ENCODE assay signal across 16 cellular contexts in genomic region chr2:1233280-1233679, GRCh38.
DNase-seq lines count a peak whose midpoint lies in the region; ATAC-seq and TF ChIP-seq lines count a peak whose summit lies in the region.
"Had no signal": no experiment of that assay in that cellular context is flagged by ENCODE, and none has a peak within 500 bp of the region (broad histone marks: within the 10 kb centered on the region; RNA-seq: fewer than 3 reads in every experiment).

No MANE protein-coding gene starts in this region.

- no peaks in the 10 kb centered on the region for H3K27me3 ChIP-seq in right atrium auricular region

- peaks cover 11% of the 10 kb centered on the region for H3K36me3 Mint-ChIP-seq in nephron progenitor cell (ENCODE audit: low read depth)

- H3K9me3 ChIP-seq in right atrium auricular region: no peaks in the 10 kb centered on the region

- H3K4me1 Mint-ChIP-seq in nephron progenitor cell: peaks cover 11% of the 10 kb centered on the region
- H3K4me1 Mint-ChIP-seq in stimulated activated naive CD8-positive, alpha-beta T cell treated with anti-CD3 and anti-CD28 coated beads, Interleukin-15, amount 100 ng/mL, for 72 hours: no peaks in the 10 kb centered on the region
- H3K4me1 Mint-ChIP-seq: activated CD4-positive, alpha-beta T cell treated with anti-CD3 and anti-CD28 coated beads, Interleukin-2, amount 10 ng/mL, durations not matched to agents 24 days and 14 days had no signal

- peaks cover 27% of the 10 kb centered on the region for H3K9me3 Mint-ChIP-seq in nephron progenitor cell
- no peaks in the 10 kb centered on the region for H3K9me3 Mint-ChIP-seq in stimulated activated naive CD8-positive, alpha-beta T cell treated with anti-CD3 and anti-CD28 coated beads, Interleukin-15, amount 100 ng/mL, for 72 hours
- H3K9me3 Mint-ChIP-seq: activated CD4-positive, alpha-beta T cell treated with anti-CD3 and anti-CD28 coated beads, Interleukin-2, amount 10 ng/mL, durations not matched to agents 24 days and 14 days had no signal

- ATAC-seq in HG03025 (IDR thresholded peaks at IDR 0.05; ENCODE audit: low FRiP score, unreplicated experiment): no peak
- no peak for ATAC-seq in stimulated activated naive CD8-positive, alpha-beta T cell treated with anti-CD3 and anti-CD28 coated beads, Interleukin-15, amount 100 ng/mL, for 72 hours
- ATAC-seq: HCT116, PC-3 had no signal

- no peaks in the 10 kb centered on the region for H3K4me1 ChIP-seq in right atrium auricular region
- H3K4me1 ChIP-seq: parathyroid adenoma had no signal

- H3K27ac Mint-ChIP-seq in nephron progenitor cell: peak overlapping the region; percentile 9
- no peak overlapping the region for H3K27ac Mint-ChIP-seq in stimulated activated naive CD8-positive, alpha-beta T cell treated with anti-CD3 and anti-CD28 coated beads, Interleukin-15, amount 100 ng/mL, for 72 hours
- H3K27ac Mint-ChIP-seq: activated CD4-positive, alpha-beta T cell treated with anti-CD3 and anti-CD28 coated beads, Interleukin-2, amount 10 ng/mL, durations not matched to agents 24 days and 14 days had no signal

- no peak overlapping the region for H3K27ac ChIP-seq in right atrium auricular region
- H3K27ac ChIP-seq: parathyroid adenoma had no signal

- DNase-seq in DMS79 (lab: John Stamatoyannopoulos, UW) (peak; percentile 77), NCI-H1105 treated with DMSO at 0.1 percent for 48 hours (lab: John Stamatoyannopoulos, UW) (peak; percentile 38), SHP77 treated with DMSO at 0.1 percent for 48 hours (lab: John Stamatoyannopoulos, UW) (peak; percentile 47), nephron progenitor cell (no peak), right atrium auricular region (ENCODE audit: low spot score) (no peak)
- DNase-seq in stimulated activated naive CD8-positive, alpha-beta T cell treated with anti-CD3 and anti-CD28 coated beads, Interleukin-15, amount 100 ng/mL, for 72 hours: no peak
- DNase-seq: activated CD4-positive, alpha-beta T cell treated with anti-CD3 and anti-CD28 coated beads, Interleukin-2, amount 10 ng/mL, durations not matched to agents 24 days and 14 days; activated naive CD4-positive, alpha-beta T cell; activated T-cell treated with anti-CD3 and anti-CD28 coated beads for 4 hours; KG1; NCI-H526 treated with DMSO at 0.1 percent for 48 hours; PC-3; stimulated activated CD4-positive, alpha-beta T cell treated with anti-CD3 and anti-CD28 coated beads, Interleukin-2, amount 100 ng/mL, for 48 hours had no signal

- H3K4me3 ChIP-seq in right atrium auricular region: no peak overlapping the region

- no peaks in the 10 kb centered on the region for H3K36me3 ChIP-seq in right atrium auricular region

- H3K27me3 Mint-ChIP-seq in nephron progenitor cell (ENCODE audit: low read depth, poor library complexity): peaks cover 11% of the 10 kb centered on the region
- H3K27me3 Mint-ChIP-seq in stimulated activated naive CD8-positive, alpha-beta T cell treated with anti-CD3 and anti-CD28 coated beads, Interleukin-15, amount 100 ng/mL, for 72 hours: no peaks in the 10 kb centered on the region
- H3K27me3 Mint-ChIP-seq: activated CD4-positive, alpha-beta T cell treated with anti-CD3 and anti-CD28 coated beads, Interleukin-2, amount 10 ng/mL, durations not matched to agents 24 days and 14 days had no signal

- TF ChIP-seq CTCF in nephron progenitor cell (IDR thresholded peaks at IDR 0.05): no peak
- TF ChIP-seq CTCF in right atrium auricular region (IDR thresholded peaks at IDR 0.05): no peak

- H3K4me3 Mint-ChIP-seq in nephron progenitor cell: no peak overlapping the region
- no peak overlapping the region for H3K4me3 Mint-ChIP-seq in stimulated activated naive CD8-positive, alpha-beta T cell treated with anti-CD3 and anti-CD28 coated beads, Interleukin-15, amount 100 ng/mL, for 72 hours
- H3K4me3 Mint-ChIP-seq: activated CD4-positive, alpha-beta T cell treated with anti-CD3 and anti-CD28 coated beads, Interleukin-2, amount 10 ng/mL, durations not matched to agents 24 days and 14 days had no signal

Comparison
In these comparisons a context has a peak if more than half of its experiments do, and no peak if none do; other contexts are left out.
1. DNase-seq: peak in DMS79 (single experiment), NCI-H1105 treated with DMSO at 0.1 percent for 48 hours (single experiment) and SHP77 treated with DMSO at 0.1 percent for 48 hours (single experiment); none in nephron progenitor cell (single experiment), stimulated activated naive CD8-positive, alpha-beta T cell treated with anti-CD3 and anti-CD28 coated beads, Interleukin-15, amount 100 ng/mL, for 72 hours (0 of 2) and right atrium auricular region (single experiment).